Comparison of ENCODE assay signal across 19 cellular contexts in genomic region chr6:113489946-113490345, GRCh38.
"Had no signal": no experiment of that assay in that cellular context is flagged by ENCODE, and none has a peak within 500 bp of the region (broad histone marks: within the 10 kb centered on the region; RNA-seq: fewer than 3 reads in every experiment).

No MANE protein-coding gene starts in this region.

- H3K9me3 Mint-ChIP-seq: activated T-helper 1 cell treated with anti-CD3 and anti-CD28 coated beads, Interleukin-12 subunit alpha, Interleukin-12 subunit beta, Interleukin-2, Interleukin-4 antibody, amounts not matched to agents 30 ng/mL and 10 ng/mL and 1 ng/mL, durations not matched to agents 14 hours and 24 hours and 36 hours; dendritic cell treated with granulocyte-macrophage colony-stimulating factor and Interleukin-4, amounts not matched to agents 40 ng/mL and 50 ng/mL, for 4 days; natural killer cell treated with Interleukin-12 subunit alpha and Interleukin-12 subunit beta and Interleukin-15 and Interleukin-18, amount 100 ng/mL, for 72 hours had no signal

- ATAC-seq: natural killer cell treated with Interleukin-12 subunit alpha and Interleukin-12 subunit beta and Interleukin-15 and Interleukin-18, amount 100 ng/mL, for 72 hours; upper lobe of right lung had no signal

- H3K9me3 ChIP-seq: breast epithelium, left ventricle myocardium inferior, prostate gland, right lobe of liver, thoracic aorta, upper lobe of right lung had no signal

- H3K27me3 ChIP-seq: breast epithelium, hepatocyte, right lobe of liver, upper lobe of right lung had no signal

- H3K27me3 Mint-ChIP-seq: dendritic cell treated with granulocyte-macrophage colony-stimulating factor and Interleukin-4, amounts not matched to agents 40 ng/mL and 50 ng/mL, for 4 days; memory B cell; natural killer cell treated with Interleukin-12 subunit alpha and Interleukin-12 subunit beta and Interleukin-15 and Interleukin-18, amount 100 ng/mL, for 72 hours had no signal

- H3K4me3 ChIP-seq: breast epithelium, hepatocyte, left ventricle myocardium inferior, prostate gland, right lobe of liver, thoracic aorta, upper lobe of right lung had no signal

- H3K4me1 ChIP-seq: breast epithelium, left ventricle myocardium inferior, prostate gland, upper lobe of right lung had no signal

- H3K4me3 Mint-ChIP-seq: activated T-helper 1 cell treated with anti-CD3 and anti-CD28 coated beads, Interleukin-12 subunit alpha, Interleukin-12 subunit beta, Interleukin-2, Interleukin-4 antibody, amounts not matched to agents 30 ng/mL and 10 ng/mL and 1 ng/mL, durations not matched to agents 14 hours and 24 hours and 36 hours; dendritic cell treated with granulocyte-macrophage colony-stimulating factor and Interleukin-4, amounts not matched to agents 40 ng/mL and 50 ng/mL, for 4 days; memory B cell; natural killer cell treated with Interleukin-12 subunit alpha and Interleukin-12 subunit beta and Interleukin-15 and Interleukin-18, amount 100 ng/mL, for 72 hours had no signal

- H3K36me3 Mint-ChIP-seq: natural killer cell treated with Interleukin-12 subunit alpha and Interleukin-12 subunit beta and Interleukin-15 and Interleukin-18, amount 100 ng/mL, for 72 hours had no signal

- H3K4me2 ChIP-seq: hepatocyte had no signal

- H3K27ac Mint-ChIP-seq: activated T-helper 1 cell treated with anti-CD3 and anti-CD28 coated beads, Interleukin-12 subunit alpha, Interleukin-12 subunit beta, Interleukin-2, Interleukin-4 antibody, amounts not matched to agents 30 ng/mL and 10 ng/mL and 1 ng/mL, durations not matched to agents 14 hours and 24 hours and 36 hours; dendritic cell treated with granulocyte-macrophage colony-stimulating factor and Interleukin-4, amounts not matched to agents 40 ng/mL and 50 ng/mL, for 4 days; natural killer cell treated with Interleukin-12 subunit alpha and Interleukin-12 subunit beta and Interleukin-15 and Interleukin-18, amount 100 ng/mL, for 72 hours had no signal

- DNase-seq: activated CD4-positive, alpha-beta T cell treated with anti-CD3 and anti-CD28 coated beads, Interleukin-2, amount 50 U/mL, for 1 hour; activated CD8-positive, alpha-beta memory T cell treated with anti-CD3 and anti-CD28 coated beads for 24 hours; aorta; cerebellar nuclear complex; erythroblast; left ventricle myocardium inferior; nucleus accumbens; right lobe of liver; stimulated activated CD4-positive, alpha-beta T cell treated with anti-CD3 and anti-CD28 coated beads, Interleukin-1b, Interleukin-23, amount 100 ng/mL, for 48 hours; SW 1271; upper lobe of right lung had no signal

- H3K27ac ChIP-seq: hepatocyte, left ventricle myocardium inferior, prostate gland, right lobe of liver, thoracic aorta, upper lobe of right lung had no signal

- H3K36me3 ChIP-seq: breast epithelium, left ventricle myocardium inferior, prostate gland, right lobe of liver, thoracic aorta, upper lobe of right lung had no signal
